Comparison of ENCODE assay signal across 19 cellular contexts in the genomic region with DNA sequence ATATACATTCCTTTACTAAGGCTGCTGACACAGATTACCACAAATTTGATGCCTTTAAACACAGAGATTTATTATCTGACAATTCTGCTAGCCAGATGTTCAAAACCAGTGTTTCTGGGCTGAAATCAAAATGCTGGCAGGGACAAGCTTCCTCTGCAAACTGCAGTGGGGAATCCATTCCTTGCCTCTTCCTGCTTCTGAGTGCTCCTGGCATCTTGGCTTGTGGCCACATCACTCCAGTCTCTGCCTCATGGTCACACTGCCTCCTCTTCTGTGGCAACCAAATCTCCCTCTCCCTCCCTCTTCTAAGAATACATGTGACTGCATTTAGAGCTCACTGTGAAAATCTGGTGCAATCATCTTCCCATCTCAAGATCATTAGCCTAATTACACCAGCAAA.
"Had no signal": no experiment of that assay in that cellular context is flagged by ENCODE, and none has a peak within 500 bp of the region (broad histone marks: within the 10 kb centered on the region; RNA-seq: fewer than 3 reads in every experiment).

No MANE protein-coding gene starts in this region.

- DNase-seq: activated CD4-positive, alpha-beta T cell treated with anti-CD3 and anti-CD28 coated beads, Interleukin-2, amount 10 ng/mL, durations not matched to agents 24 days and 14 days; activated CD8-positive, alpha-beta T cell treated with anti-CD3 and anti-CD28 coated beads for 36 hours; activated naive CD4-positive, alpha-beta T cell treated with anti-CD3 and anti-CD28 coated beads for 36 hours; activated naive CD8-positive, alpha-beta T cell treated with anti-CD3 and anti-CD28 coated beads, Interleukin-2, amount 50 U/mL, for 24 hours; activated T-cell treated with anti-CD3 and anti-CD28 coated beads, Interleukin-2, amount 50 U/mL, for 4 hours; foreskin keratinocyte; hippocampal formation; left cardiac atrium; mesendoderm; naive thymus-derived CD4-positive, alpha-beta T cell; stimulated activated CD4-positive, alpha-beta T cell treated with anti-CD3 and anti-CD28 coated beads, Interleukin-12 subunit alpha, Interleukin-12 subunit beta, amount 100 ng/mL, for 4 hours; stimulated activated CD4-positive, alpha-beta T cell treated with anti-CD3 and anti-CD28 coated beads, Interleukin-2, amount 100 ng/mL, for 24 hours; stimulated activated naive CD4-positive, alpha-beta T cell treated with Interleukin-2 at 50 U/mL for 16 hours; thyroid gland had no signal

- H3K4me1 ChIP-seq: ascending aorta, foreskin keratinocyte, prostate gland, right atrium auricular region, thyroid gland had no signal

- H3K27ac ChIP-seq: ascending aorta, coronary artery, foreskin keratinocyte, prostate gland, right atrium auricular region, thyroid gland had no signal

- ATAC-seq: activated CD8-positive, alpha-beta T cell treated with anti-CD3 and anti-CD28 coated beads for 36 hours; activated naive CD8-positive, alpha-beta T cell treated with anti-CD3 and anti-CD28 coated beads, Interleukin-2, amount 50 U/mL, for 24 hours; activated T-cell treated with anti-CD3 and anti-CD28 coated beads, Interleukin-2, amount 50 U/mL, for 4 hours; foreskin keratinocyte; left cardiac atrium; naive thymus-derived CD4-positive, alpha-beta T cell had no signal

- FAIRE-seq: islet of Langerhans had no signal

- H3K36me3 ChIP-seq: ascending aorta, prostate gland, right atrium auricular region, thyroid gland had no signal

- H3K4me3 ChIP-seq: ascending aorta, coronary artery, prostate gland, right atrium auricular region, thyroid gland had no signal

- H3K27me3 ChIP-seq: ascending aorta, right atrium auricular region, thyroid gland had no signal

- H3K9me3 ChIP-seq: ascending aorta, prostate gland, right atrium auricular region, thyroid gland had no signal
